22 cellular contexts compared by ENCODE assay signal in the genomic region with DNA sequence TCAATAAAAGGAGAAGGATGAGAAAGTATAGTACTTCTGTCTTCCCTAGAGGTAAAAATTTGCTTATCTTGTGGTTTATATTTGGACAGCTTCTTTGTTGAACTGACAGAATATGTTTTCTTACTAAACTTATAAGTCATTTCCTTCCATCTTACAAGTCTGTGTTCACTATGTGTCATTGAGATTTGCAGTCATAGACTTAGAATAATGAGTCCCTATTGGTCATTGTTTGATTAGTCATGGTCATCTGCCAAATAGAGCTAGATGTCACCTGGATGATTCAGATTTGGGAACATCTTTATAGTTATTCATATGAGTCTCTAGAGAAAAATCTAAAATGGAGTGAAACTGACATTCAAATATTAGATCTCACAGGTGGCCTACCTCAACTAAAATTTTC. TPM values are rescaled to one million over a fixed set of nuclear protein-coding genes. Genes with fewer than 3 reads are reported as not detected.
DNase-seq lines count a peak whose midpoint lies in the region; FAIRE-seq and TF ChIP-seq lines count a peak whose summit lies in the region.
"Had no signal": no experiment of that assay in that cellular context is flagged by ENCODE, and none has a peak within 500 bp of the region (broad histone marks: within the 10 kb centered on the region; RNA-seq: fewer than 3 reads in every experiment).

No MANE protein-coding gene starts in this region.

- H4K91ac ChIP-seq in neuronal stem cell (ENCODE audit: low read depth, low read length, poor library complexity): no peak overlapping the region

- H3K14ac ChIP-seq in neuronal stem cell (ENCODE audit: low read length): no peak overlapping the region

- H3K4me1 Mint-ChIP-seq in HFFc6 (ENCODE audit: low read depth) (peaks cover 25% of the 10 kb centered on the region), immature natural killer cell (no peaks in the 10 kb centered on the region)

- H3K23ac ChIP-seq in neuronal stem cell (ENCODE audit: low read depth, low read length, poor library complexity): no peak overlapping the region

- H3K4me1 ChIP-seq in neuronal stem cell (ENCODE audit: control insufficient read depth in 2 of 2, insufficient read depth in 1 of 2, low read depth in 1 of 2, low read length in 2 of 2): peaks cover 0 to 20% of the 10 kb centered on the region in 2 donors
- H3K4me1 ChIP-seq: adrenal gland had no signal

- no peak overlapping the region for H3K18ac ChIP-seq in neuronal stem cell (ENCODE audit: low read length)

- no peak overlapping the region for H2BK12ac ChIP-seq in neuronal stem cell (ENCODE audit: low read length)

- H3K27me3 Mint-ChIP-seq in HFFc6 (ENCODE audit: insufficient read depth) (no peaks in the 10 kb centered on the region), immature natural killer cell (ENCODE audit: low read depth in 3 of 3) (no peaks in the 10 kb centered on the region)
- H3K27me3 Mint-ChIP-seq: type B pancreatic cell had no signal

- H2AK5ac ChIP-seq in neuronal stem cell (ENCODE audit: low read depth, low read length): no peak overlapping the region

- H3K4ac ChIP-seq in neuronal stem cell (ENCODE audit: low read length): no peak overlapping the region

- no peaks in the 10 kb centered on the region for H3K9me3 Mint-ChIP-seq in HFFc6
- H3K9me3 Mint-ChIP-seq in immature natural killer cell: peaks cover 0 to 5% (median 3%) of the 10 kb centered on the region in 6 donors
- H3K9me3 Mint-ChIP-seq: effector memory CD8-positive, alpha-beta T cell; mesothelial cell of epicardium; nephron; type B pancreatic cell had no signal

- H3K36me3 Mint-ChIP-seq in HFFc6 (ENCODE audit: low read depth) (no peaks in the 10 kb centered on the region), immature natural killer cell (no peaks in the 10 kb centered on the region)
- H3K36me3 Mint-ChIP-seq: mesothelial cell of epicardium, type B pancreatic cell had no signal

- H2BK120ac ChIP-seq in neuronal stem cell (ENCODE audit: low read depth, low read length): no peak overlapping the region

- H3K4me3 Mint-ChIP-seq in HFFc6 (no peak overlapping the region), immature natural killer cell (no peak overlapping the region)
- H3K4me3 Mint-ChIP-seq: effector memory CD8-positive, alpha-beta T cell; mesothelial cell of epicardium; nephron; type B pancreatic cell had no signal

- DNase-seq in HFFc6 (peak; percentile 26), RCC 7860 (ENCODE audit: low spot score) (peak; percentile 76), epithelial cell of proximal tubule (ENCODE audit: low read depth) (peak; percentile 56), pulmonary artery endothelial cell (ENCODE audit: low read depth, low spot score) (peak; percentile 24), HUDEP-2 (lab: John Stamatoyannopoulos, UW; ENCODE audit: unreplicated experiment in 76 of 76) (no peak), immature natural killer cell (no peak), neuronal stem cell (ENCODE audit: low spot score) (no peak)
- DNase-seq: activated effector memory CD4-positive, alpha-beta T cell treated with anti-CD3 and anti-CD28 coated beads, Interleukin-2, amount 50 U/mL, for 16 hours; adrenal gland; effector memory CD8-positive, alpha-beta T cell; left colon; NCI-H1436; NCI-H774; posterior cingulate gyrus; stimulated activated CD4-positive, alpha-beta T cell treated with anti-CD3 and anti-CD28 coated beads, Interleukin-2, amount 100 ng/mL, for 48 hours; T1000 had no signal

- H4K8ac ChIP-seq in neuronal stem cell (ENCODE audit: low read depth, low read length): no peak overlapping the region

- no peaks in the 10 kb centered on the region for H3K9me3 ChIP-seq in neuronal stem cell (replicated peaks in 1 of 2; ENCODE audit: control insufficient read depth in 2 of 2, insufficient read depth in 1 of 2, low read depth in 1 of 2, low read length in 2 of 2)
- H3K9me3 ChIP-seq: adrenal gland had no signal

- TF ChIP-seq CTCF in HFFc6 (IDR thresholded peaks at IDR 0.05) (no peak), epithelial cell of proximal tubule (conservative IDR thresholded peaks at IDR 0.05; ENCODE audit: low read depth, low read length) (no peak)

- no peaks in the 10 kb centered on the region for H3K36me3 ChIP-seq in neuronal stem cell (replicated peaks in 1 of 2; ENCODE audit: control insufficient read depth in 2 of 2, insufficient read depth in 2 of 2, low read length in 2 of 2)
- H3K36me3 ChIP-seq: adrenal gland had no signal

- H3K4me2 ChIP-seq in neuronal stem cell (ENCODE audit: insufficient read depth, low read length, poor library complexity, severe bottlenecking): no peak overlapping the region

- H2AFZ ChIP-seq in neuronal stem cell (ENCODE audit: low read length): no peak overlapping the region

- no peak overlapping the region for H2BK5ac ChIP-seq in neuronal stem cell (ENCODE audit: low read length)

- FAIRE-seq in RCC 7860 (lab: Jason Lieb, UNC): peak; percentile 80
- FAIRE-seq: HTR-8/SVneo had no signal

- H3K79me1 ChIP-seq in neuronal stem cell (ENCODE audit: low read depth, low read length): no peaks in the 10 kb centered on the region

- no peak overlapping the region for H3K27ac ChIP-seq in neuronal stem cell (replicated peaks; ENCODE audit: low read length)
- H3K27ac ChIP-seq: adrenal gland, skin epidermis had no signal

- no peak overlapping the region for H3K9ac ChIP-seq in neuronal stem cell (ENCODE audit: low read depth, low read length, poor library complexity)

- no peaks in the 10 kb centered on the region for H3K27me3 ChIP-seq in neuronal stem cell (ENCODE audit: control insufficient read depth in 3 of 3, insufficient read depth in 3 of 3, low read depth in 1 of 3, low read length in 3 of 3)
- H3K27me3 ChIP-seq: adrenal gland had no signal

- H3K4me3 ChIP-seq in epithelial cell of proximal tubule (ENCODE audit: low read depth, low read length) (no peak overlapping the region), neuronal stem cell (ENCODE audit: low read length in 2 of 2) (no peak overlapping the region)
- H3K4me3 ChIP-seq: adrenal gland, skin epidermis had no signal

- no peak overlapping the region for H2BK15ac ChIP-seq in neuronal stem cell (ENCODE audit: low read length)

- no peak overlapping the region for H3K27ac Mint-ChIP-seq in HFFc6
- H3K27ac Mint-ChIP-seq in immature natural killer cell: no peak overlapping the region
- H3K27ac Mint-ChIP-seq: effector memory CD8-positive, alpha-beta T cell; mesothelial cell of epicardium; type B pancreatic cell had no signal

RNA-seq across cellular contexts. Expression of a gene that starts 51.5 kb away (rescaled TPM):
- total RNA-seq in HFFc6 (2021; fragmentation: NEBNext Ultra II Directional; extraction: Animal tissue kit (Norgen Biotek cat#: 25700)): 10 to 100 TPM in 5 of 6 experiments, 1 to 10 TPM in 1; 6.9 to 12.9 (median 12.0) TPM
- total RNA-seq in epithelial cell of proximal tubule: 4.1 and 8.5 TPM in 2 replicates
- total RNA-seq in pulmonary artery endothelial cell: 7.5 and 14.1 TPM in 2 replicates
- not detected for polyA plus RNA-seq in immature natural killer cell
- polyA plus RNA-seq in neuronal stem cell (2013, experiment 1 of 2): 5.2 TPM
- 5.5 TPM for polyA plus RNA-seq in neuronal stem cell (2013, experiment 2 of 2)
- total RNA-seq: Daoy had no signal

Comparison
In these comparisons a context has a peak if more than half of its experiments do, and no peak if none do; other contexts are left out.
1. DNase-seq: peak in HFFc6 (single experiment), RCC 7860 (single experiment), epithelial cell of proximal tubule (single experiment) and pulmonary artery endothelial cell (single experiment); none in HUDEP-2 (0 of 76), immature natural killer cell (0 of 3) and neuronal stem cell (single experiment).